Comparison of ENCODE assay signal across 13 cellular contexts in the genomic region with DNA sequence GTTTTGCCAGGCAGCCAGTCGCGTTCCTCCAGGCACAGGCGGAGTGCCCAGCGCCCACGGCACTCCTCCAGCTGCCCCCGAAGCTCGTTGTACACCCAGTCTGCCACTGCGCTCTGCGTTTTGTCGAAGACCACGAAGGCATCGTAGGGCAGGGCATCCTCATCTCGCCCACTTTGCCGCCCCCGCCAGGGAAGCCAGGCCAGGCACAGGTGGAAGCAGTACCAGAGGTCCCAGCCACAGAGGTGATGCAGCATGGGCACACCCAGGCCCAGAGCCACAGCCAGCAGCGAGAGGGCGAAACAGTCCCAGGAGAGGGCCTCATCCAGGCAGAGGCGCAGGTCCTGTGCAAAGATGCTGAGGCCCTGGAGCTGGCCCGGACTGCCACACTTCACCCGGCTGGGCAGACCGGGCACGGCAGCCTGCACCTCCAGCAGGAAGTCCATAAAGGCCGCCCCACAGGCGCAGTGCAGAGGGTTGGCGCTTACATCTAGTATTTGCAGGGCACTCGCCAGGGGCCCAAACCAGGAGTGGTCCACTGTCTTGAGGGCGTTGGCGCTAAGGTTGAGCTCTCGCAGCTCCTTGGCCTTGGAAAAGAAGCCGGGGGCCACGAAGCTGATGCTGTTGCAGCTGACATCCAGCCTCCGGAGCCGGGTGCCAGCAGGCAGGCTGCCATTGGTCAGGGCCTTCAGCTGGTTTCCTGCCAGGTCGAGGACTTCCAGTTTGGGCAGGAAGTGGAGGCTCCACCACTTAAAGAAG. TPM values are rescaled to one million over a fixed set of nuclear protein-coding genes. Genes with fewer than 3 reads are reported as not detected.
DNase-seq lines count a peak whose midpoint lies in the region; ATAC-seq, FAIRE-seq and TF ChIP-seq lines count a peak whose summit lies in the region.
"Had no signal": no experiment of that assay in that cellular context is flagged by ENCODE, and none has a peak within 500 bp of the region (broad histone marks: within the 10 kb centered on the region; RNA-seq: fewer than 3 reads in every experiment).

No MANE protein-coding gene starts in this region.

- peaks cover 0 to 41% (median under 1%) of the 10 kb centered on the region in 11 experiments; a peak in 11 of 22 replicates for H4K20me1 ChIP-seq in BLaER1 treated with 17β-estradiol and CSF1 and Interleukin-3, amounts not matched to agents 10 nM and 100 nM
- H4K20me1 ChIP-seq in HepG2 (ENCODE audit: insufficient read depth, low read length): no peaks in the 10 kb centered on the region

- no peaks in the 10 kb centered on the region for H3K27me3 ChIP-seq in BLaER1 treated with 17β-estradiol and CSF1 and Interleukin-3, amounts not matched to agents 10 nM and 100 nM
- H3K27me3 ChIP-seq in Peyer's patch (no peaks in the 10 kb centered on the region), HepG2 (ENCODE audit: control insufficient read depth in 1 of 2, insufficient read depth in 2 of 2, low read length in 2 of 2) (peaks cover 1 to 12% of the 10 kb centered on the region in 2 experiments; a peak in 4 of 5 replicates)

- DNase-seq in Peyer's patch (peak in 2 of 3 donors; percentile 52 to 64), activated T-helper 1 cell treated with Interleukin-2 at 50 U/mL for 16 hours (ENCODE audit: low read depth) (peak; percentile 60), HepG2 (ENCODE audit: low spot score) (no peak), GM10248 (ENCODE audit: extremely low spot score) (no peak), NCI-H82 treated with DMSO at 0.1 percent for 48 hours (lab: John Stamatoyannopoulos, UW; ENCODE audit: unreplicated experiment) (no peak), medulla oblongata (ENCODE audit: extremely low spot score) (no peak)
- DNase-seq: aorta; MV-4-11; NK-92 treated with Interleukin-12 subunit alpha and Interleukin-12 subunit beta, amount 100 ng/mL, for 24 hours had no signal

- POLR2A ChIA-PET in HepG2 (lab: Yijun Ruan, JAX) (interaction anchor here (1.5 to 2.7 kb wide), 2 partner anchors 16 to 67 kb away, joined by 3 to 12 read pairs; partner anchors contain the start of gene POC1A), GM10248 (lab: Yijun Ruan, JAX) (no interaction called here)

- in situ Hi-C loops in HepG2 (cut with HindIII; ENCODE audit: extremely low pct_ligation_motif_present, low pct_unique_long_range_greater_than_20kb): no loop called here

- H3K9me3 ChIP-seq in BLaER1 treated with 17β-estradiol and CSF1 and Interleukin-3, amounts not matched to agents 10 nM and 100 nM (replicated peaks in 1 of 11): no peaks in the 10 kb centered on the region
- no peaks in the 10 kb centered on the region for H3K9me3 ChIP-seq in Peyer's patch
- H3K9me3 ChIP-seq in HepG2 (ENCODE audit: low read length): no peaks in the 10 kb centered on the region

- ATAC-seq in HepG2 (no peak), HG02678 (IDR thresholded peaks at IDR 0.05; ENCODE audit: unreplicated experiment) (no peak)

- H2AFZ ChIP-seq in HepG2 (ENCODE audit: low read length): no peak overlapping the region

- no TSS peak for BruUV-seq in HepG2 (replicated peaks; lab: Mats Ljungman, UMichigan)

- no peak for TF ChIP-seq RAD21 in HepG2 (CRISPR knock-in tag; IDR thresholded peaks at IDR 0.05)

- H3K36me3 ChIP-seq in BLaER1 treated with 17β-estradiol and CSF1 and Interleukin-3, amounts not matched to agents 10 nM and 100 nM: peaks cover 0 to 25% (median 0%) of the 10 kb centered on the region in 11 experiments; a peak in 6 of 22 replicates
- no peaks in the 10 kb centered on the region for H3K36me3 ChIP-seq in Peyer's patch
- H3K36me3 ChIP-seq in HepG2 (replicated peaks in 1 of 2; ENCODE audit: control insufficient read depth in 1 of 2, insufficient read depth in 2 of 2, low read length in 2 of 2): no peaks in the 10 kb centered on the region

- no peak for FAIRE-seq in HepG2 (lab: Jason Lieb, UNC)
- FAIRE-seq: TTC549 had no signal

- H3K4me3 ChIP-seq in BLaER1 treated with 17β-estradiol and CSF1 and Interleukin-3, amounts not matched to agents 10 nM and 100 nM: no peak overlapping the region
- H3K4me3 ChIP-seq in Peyer's patch: no peak overlapping the region
- H3K4me3 ChIP-seq in HepG2 (replicated peaks in 1 of 3; ENCODE audit: insufficient read depth in 1 of 3, low read depth in 2 of 3, low read length in 3 of 3): no peak overlapping the region

- no peak for TF ChIP-seq POLR2A in Peyer's patch (IDR thresholded peaks at IDR 0.05)
- TF ChIP-seq POLR2A in HepG2 (IDR thresholded peaks at IDR 0.05; ENCODE audit: insufficient read depth in 1 of 2, low read depth in 2 of 2, low read length in 2 of 2): no peak

- TF ChIP-seq EP300 in HepG2 (IDR thresholded peaks at IDR 0.05; ENCODE audit: low read depth in 2 of 2, low read length in 2 of 2) (no peak), HepG2 (CRISPR knock-in tag; IDR thresholded peaks at IDR 0.05; ENCODE audit: borderline replicate concordance) (no peak)

- 89% methylated on average over 8 of the region's 34 CpGs for WGBS in HepG2 (ENCODE audit: low lambda C conversion rate)

- peak overlapping the region in 10 of 11 experiments; percentile 23 to 100 (median 97); a peak in 19 of 22 replicates for H3K4me2 ChIP-seq in BLaER1 treated with 17β-estradiol and CSF1 and Interleukin-3, amounts not matched to agents 10 nM and 100 nM
- no peak overlapping the region for H3K4me2 ChIP-seq in HepG2 (ENCODE audit: low read depth, low read length)

- CTCF ChIA-PET in HepG2 (lab: Yijun Ruan, JAX; ENCODE audit: low intra/inter-chr PET ratio, low total read pairs) (interaction anchor here (2.6 kb wide), 1 partner anchor 118 kb away, joined by 15 read pairs; no protein-coding TSS in a partner anchor), GM10248 (lab: Yijun Ruan, JAX) (interaction anchor here (1.0 to 11.6 kb wide), 28 partner anchors 9 to 248 kb away, joined by 3 to 172 read pairs (median 9); partner anchors contain the start of genes ABHD14B, PPM1M, SEMA3G and TWF2)

- TF ChIP-seq CTCF in Peyer's patch (IDR thresholded peaks at IDR 0.05) (no peak), HepG2 (CRISPR knock-in tag; IDR thresholded peaks at IDR 0.05) (no peak), GM10248 (IDR thresholded peaks at IDR 0.05; ENCODE audit: control extremely low read depth, extremely low read depth, low read depth, missing control alignments) (no peak)

- no peaks in the 10 kb centered on the region for H3K79me2 ChIP-seq in HepG2 (ENCODE audit: insufficient read depth, low read length)

- intact Hi-C loops in HepG2 (cut with micrococcal nuclease; ENCODE audit: unreplicated experiment): loop anchor here (2.0 to 5.0 kb wide), 2 partner anchors 69 to 116 kb away; no protein-coding TSS in a partner anchor

- peaks cover 69 to 98% (median 97%) of the 10 kb centered on the region in 10 experiments for H3K4me1 ChIP-seq in BLaER1 treated with 17β-estradiol and CSF1 and Interleukin-3, amounts not matched to agents 10 nM and 100 nM
- H3K4me1 ChIP-seq in Peyer's patch: peaks cover 7 to 43% (median 38%) of the 10 kb centered on the region in 4 donors
- peaks cover 46% of the 10 kb centered on the region for H3K4me1 ChIP-seq in HepG2 (ENCODE audit: insufficient read depth, low read length)

- H3K9ac ChIP-seq in BLaER1 treated with 17β-estradiol and CSF1 and Interleukin-3, amounts not matched to agents 10 nM and 100 nM: peak overlapping the region in 5 of 11 experiments; percentile 4 to 81 (median 28); a peak in 4 of 22 replicates
- no peak overlapping the region for H3K9ac ChIP-seq in HepG2 (ENCODE audit: insufficient read depth, low read depth, low read length)

- peak overlapping the region in 4 of 11 experiments; percentile 25 to 97 (median 94); a peak in 8 of 22 replicates for H3K27ac ChIP-seq in BLaER1 treated with 17β-estradiol and CSF1 and Interleukin-3, amounts not matched to agents 10 nM and 100 nM
- H3K27ac ChIP-seq in Peyer's patch: peak overlapping the region in 1 of 4 donors; percentile 68
- H3K27ac ChIP-seq in HepG2 (ENCODE audit: extremely low read length, insufficient read depth, low read length): no peak overlapping the region

RNA-seq across cellular contexts. Expression of gene TLR9, which starts 3.7 kb away (rescaled TPM):
- total RNA-seq in Peyer's patch (1 to 10 TPM in 1 of 4 donors, under 1 TPM in 1, not detected in 2; 0.27 to 1.7 TPM), HepG2 (2016; rRNA removed; fragmentation: Illumina TruSeq; extraction: Trizol) (not detected in 2 replicates)
- total RNA-seq in HepG2 (2016; cell fraction: cytosol; rRNA removed; fragmentation: Illumina TruSeq; extraction: Trizol; ENCODE audit: low read depth): not detected in 2 replicates
- total RNA-seq in HepG2 (2016; cell fraction: insoluble cytoplasmic fraction; rRNA removed; fragmentation: Illumina TruSeq; extraction: Trizol): not detected in 2 replicates
- not detected in 2 replicates for total RNA-seq in HepG2 (2016; cell fraction: membrane; rRNA removed; fragmentation: Illumina TruSeq; extraction: Trizol)
- not detected in 2 replicates for total RNA-seq in HepG2 (2016; cell fraction: nucleus; rRNA removed; fragmentation: Illumina TruSeq; extraction: Trizol)
- polyA plus RNA-seq in HepG2 (2011; rRNA removed): 0.08 TPM in 1 of 2 replicates, not detected in the other
- 0.01 TPM in 2 replicates for polyA plus RNA-seq in HepG2 (2011; cell fraction: cytosol; rRNA removed)
- 0.88 and 0.95 TPM in 2 replicates for polyA plus RNA-seq in HepG2 (2011; cell fraction: nucleus; rRNA removed)
- 0.31 TPM in 1 of 2 replicates, not detected in the other for polyA plus RNA-seq in HepG2 (2012)
- polyA plus RNA-seq in HepG2 (2016; cell fraction: cytosol; fragmentation: Illumina TruSeq; extraction: Trizol; ENCODE audit: low read depth): not detected in 2 replicates
- polyA plus RNA-seq in HepG2 (2016; cell fraction: insoluble cytoplasmic fraction; fragmentation: Illumina TruSeq; extraction: Trizol; ENCODE audit: low read depth): not detected in 2 replicates
- not detected in 2 replicates for polyA plus RNA-seq in HepG2 (2016; cell fraction: membrane; fragmentation: Illumina TruSeq; extraction: Trizol; ENCODE audit: low read depth)
- polyA plus RNA-seq in HepG2 (2016; cell fraction: nucleus; fragmentation: Illumina TruSeq; extraction: Trizol; ENCODE audit: insufficient read depth, low read depth): not detected in 2 replicates
- polyA minus RNA-seq in HepG2 (2011; rRNA and poly(A)+ RNA removed; ENCODE audit: low replicate concordance): 0.14 TPM in 1 of 2 replicates, not detected in the other
- not detected in 2 replicates for polyA minus RNA-seq in HepG2 (2011; cell fraction: cytosol; rRNA and poly(A)+ RNA removed)
- polyA minus RNA-seq in HepG2 (2011; cell fraction: nucleus; rRNA and poly(A)+ RNA removed): 0.25 and 0.26 TPM in 2 replicates
- total RNA-seq: skeletal muscle tissue had no signal
- polyA plus RNA-seq: aorta had no signal

RNA-seq across cellular contexts. Expression of gene TWF2, which starts 17.2 kb away (rescaled TPM):
- total RNA-seq in Peyer's patch (10 to 100 TPM; 46.2 to 68.8 (median 59.3) TPM), HepG2 (2016; rRNA removed; fragmentation: Illumina TruSeq; extraction: Trizol) (45.5 and 49.1 TPM in 2 replicates)
- total RNA-seq in HepG2 (2016; cell fraction: cytosol; rRNA removed; fragmentation: Illumina TruSeq; extraction: Trizol; ENCODE audit: low read depth): 9.3 and 10.4 TPM in 2 replicates
- 46.7 and 47.5 TPM in 2 replicates for total RNA-seq in HepG2 (2016; cell fraction: insoluble cytoplasmic fraction; rRNA removed; fragmentation: Illumina TruSeq; extraction: Trizol)
- total RNA-seq in HepG2 (2016; cell fraction: membrane; rRNA removed; fragmentation: Illumina TruSeq; extraction: Trizol): 18.1 and 19.8 TPM in 2 replicates
- 19.0 and 20.5 TPM in 2 replicates for total RNA-seq in HepG2 (2016; cell fraction: nucleus; rRNA removed; fragmentation: Illumina TruSeq; extraction: Trizol)
- polyA plus RNA-seq in HepG2 (2011; rRNA removed): 108 and 123 TPM in 2 replicates
- polyA plus RNA-seq in HepG2 (2011; cell fraction: cytosol; rRNA removed): 139 and 201 TPM in 2 replicates
- polyA plus RNA-seq in HepG2 (2011; cell fraction: nucleus; rRNA removed): 105 and 112 TPM in 2 replicates
- 63.2 and 85.2 TPM in 2 replicates for polyA plus RNA-seq in HepG2 (2012)
- 10.6 and 11.3 TPM in 2 replicates for polyA plus RNA-seq in HepG2 (2016; cell fraction: cytosol; fragmentation: Illumina TruSeq; extraction: Trizol; ENCODE audit: low read depth)
- 55.3 and 58.3 TPM in 2 replicates for polyA plus RNA-seq in HepG2 (2016; cell fraction: insoluble cytoplasmic fraction; fragmentation: Illumina TruSeq; extraction: Trizol; ENCODE audit: low read depth)
- polyA plus RNA-seq in HepG2 (2016; cell fraction: membrane; fragmentation: Illumina TruSeq; extraction: Trizol; ENCODE audit: low read depth): 16.1 and 16.9 TPM in 2 replicates
- 37.2 and 39.4 TPM in 2 replicates for polyA plus RNA-seq in HepG2 (2016; cell fraction: nucleus; fragmentation: Illumina TruSeq; extraction: Trizol; ENCODE audit: insufficient read depth, low read depth)
- 46.6 and 135 TPM in 2 replicates for polyA minus RNA-seq in HepG2 (2011; rRNA and poly(A)+ RNA removed; ENCODE audit: low replicate concordance)
- 84.6 and 87.5 TPM in 2 replicates for polyA minus RNA-seq in HepG2 (2011; cell fraction: cytosol; rRNA and poly(A)+ RNA removed)
- polyA minus RNA-seq in HepG2 (2011; cell fraction: nucleus; rRNA and poly(A)+ RNA removed): 18.5 and 25.0 TPM in 2 replicates

RNA-seq across cellular contexts. Expression of gene ALAS1, which starts 23.8 kb away (rescaled TPM):
- total RNA-seq in Peyer's patch (10 to 100 TPM; 73.3 to 92.8 (median 89.8) TPM), HepG2 (2016; rRNA removed; fragmentation: Illumina TruSeq; extraction: Trizol) (36.0 and 40.2 TPM in 2 replicates)
- total RNA-seq in HepG2 (2016; cell fraction: cytosol; rRNA removed; fragmentation: Illumina TruSeq; extraction: Trizol; ENCODE audit: low read depth): 9.6 and 11.6 TPM in 2 replicates
- 33.6 and 35.3 TPM in 2 replicates for total RNA-seq in HepG2 (2016; cell fraction: insoluble cytoplasmic fraction; rRNA removed; fragmentation: Illumina TruSeq; extraction: Trizol)
- total RNA-seq in HepG2 (2016; cell fraction: membrane; rRNA removed; fragmentation: Illumina TruSeq; extraction: Trizol): 14.0 and 14.5 TPM in 2 replicates
- 16.9 and 18.1 TPM in 2 replicates for total RNA-seq in HepG2 (2016; cell fraction: nucleus; rRNA removed; fragmentation: Illumina TruSeq; extraction: Trizol)
- 39.0 and 43.2 TPM in 2 replicates for polyA plus RNA-seq in HepG2 (2011; rRNA removed)
- 41.2 and 50.6 TPM in 2 replicates for polyA plus RNA-seq in HepG2 (2011; cell fraction: cytosol; rRNA removed)
- polyA plus RNA-seq in HepG2 (2011; cell fraction: nucleus; rRNA removed): 30.0 and 30.9 TPM in 2 replicates
- 19.8 and 27.7 TPM in 2 replicates for polyA plus RNA-seq in HepG2 (2012)
- polyA plus RNA-seq in HepG2 (2016; cell fraction: cytosol; fragmentation: Illumina TruSeq; extraction: Trizol; ENCODE audit: low read depth): 3.9 and 4.3 TPM in 2 replicates
- polyA plus RNA-seq in HepG2 (2016; cell fraction: insoluble cytoplasmic fraction; fragmentation: Illumina TruSeq; extraction: Trizol; ENCODE audit: low read depth): 27.6 and 42.4 TPM in 2 replicates
- polyA plus RNA-seq in HepG2 (2016; cell fraction: membrane; fragmentation: Illumina TruSeq; extraction: Trizol; ENCODE audit: low read depth): 6.8 and 7.1 TPM in 2 replicates
- 26.7 and 30.3 TPM in 2 replicates for polyA plus RNA-seq in HepG2 (2016; cell fraction: nucleus; fragmentation: Illumina TruSeq; extraction: Trizol; ENCODE audit: insufficient read depth, low read depth)
- 49.6 and 54.7 TPM in 2 replicates for polyA minus RNA-seq in HepG2 (2011; rRNA and poly(A)+ RNA removed; ENCODE audit: low replicate concordance)
- polyA minus RNA-seq in HepG2 (2011; cell fraction: cytosol; rRNA and poly(A)+ RNA removed): 23.9 and 26.4 TPM in 2 replicates
- polyA minus RNA-seq in HepG2 (2011; cell fraction: nucleus; rRNA and poly(A)+ RNA removed): 17.3 and 19.0 TPM in 2 replicates

RNA-seq across cellular contexts. Expression of gene PPM1M, which starts 23.8 kb away (rescaled TPM):
- total RNA-seq in Peyer's patch (10 to 100 TPM in 1 of 4 donors, 1 to 10 TPM in 3; 4.0 to 32.2 (median 6.7) TPM), HepG2 (2016; rRNA removed; fragmentation: Illumina TruSeq; extraction: Trizol) (1.5 and 2.5 TPM in 2 replicates)
- total RNA-seq in HepG2 (2016; cell fraction: cytosol; rRNA removed; fragmentation: Illumina TruSeq; extraction: Trizol; ENCODE audit: low read depth): 0.91 and 1.1 TPM in 2 replicates
- 2.2 and 2.4 TPM in 2 replicates for total RNA-seq in HepG2 (2016; cell fraction: insoluble cytoplasmic fraction; rRNA removed; fragmentation: Illumina TruSeq; extraction: Trizol)
- total RNA-seq in HepG2 (2016; cell fraction: membrane; rRNA removed; fragmentation: Illumina TruSeq; extraction: Trizol): 2.7 and 3.5 TPM in 2 replicates
- total RNA-seq in HepG2 (2016; cell fraction: nucleus; rRNA removed; fragmentation: Illumina TruSeq; extraction: Trizol): 2.0 and 2.1 TPM in 2 replicates
- polyA plus RNA-seq in HepG2 (2011; rRNA removed): 5.9 and 6.9 TPM in 2 replicates
- 4.4 and 5.2 TPM in 2 replicates for polyA plus RNA-seq in HepG2 (2011; cell fraction: cytosol; rRNA removed)
- 20.6 and 21.3 TPM in 2 replicates for polyA plus RNA-seq in HepG2 (2011; cell fraction: nucleus; rRNA removed)
- 4.0 and 4.5 TPM in 2 replicates for polyA plus RNA-seq in HepG2 (2012)
- 0.99 and 1.1 TPM in 2 replicates for polyA plus RNA-seq in HepG2 (2016; cell fraction: cytosol; fragmentation: Illumina TruSeq; extraction: Trizol; ENCODE audit: low read depth)
- 2.0 and 2.3 TPM in 2 replicates for polyA plus RNA-seq in HepG2 (2016; cell fraction: insoluble cytoplasmic fraction; fragmentation: Illumina TruSeq; extraction: Trizol; ENCODE audit: low read depth)
- polyA plus RNA-seq in HepG2 (2016; cell fraction: membrane; fragmentation: Illumina TruSeq; extraction: Trizol; ENCODE audit: low read depth): 2.3 and 2.5 TPM in 2 replicates
- 3.6 and 4.3 TPM in 2 replicates for polyA plus RNA-seq in HepG2 (2016; cell fraction: nucleus; fragmentation: Illumina TruSeq; extraction: Trizol; ENCODE audit: insufficient read depth, low read depth)
- polyA minus RNA-seq in HepG2 (2011; rRNA and poly(A)+ RNA removed; ENCODE audit: low replicate concordance): 8.9 and 14.9 TPM in 2 replicates
- 1.5 and 1.9 TPM in 2 replicates for polyA minus RNA-seq in HepG2 (2011; cell fraction: cytosol; rRNA and poly(A)+ RNA removed)
- polyA minus RNA-seq in HepG2 (2011; cell fraction: nucleus; rRNA and poly(A)+ RNA removed): 2.7 and 3.7 TPM in 2 replicates

RNA-seq across cellular contexts. Expression of gene WDR82, which starts 56.7 kb away (rescaled TPM):
- total RNA-seq in Peyer's patch (10 to 100 TPM; 29.7 to 44.0 (median 38.3) TPM), HepG2 (2016; rRNA removed; fragmentation: Illumina TruSeq; extraction: Trizol) (59.5 and 62.0 TPM in 2 replicates)
- 6.3 and 6.7 TPM in 2 replicates for total RNA-seq in HepG2 (2016; cell fraction: cytosol; rRNA removed; fragmentation: Illumina TruSeq; extraction: Trizol; ENCODE audit: low read depth)
- 58.9 and 60.5 TPM in 2 replicates for total RNA-seq in HepG2 (2016; cell fraction: insoluble cytoplasmic fraction; rRNA removed; fragmentation: Illumina TruSeq; extraction: Trizol)
- total RNA-seq in HepG2 (2016; cell fraction: membrane; rRNA removed; fragmentation: Illumina TruSeq; extraction: Trizol): 27.7 and 28.8 TPM in 2 replicates
- 32.4 and 32.6 TPM in 2 replicates for total RNA-seq in HepG2 (2016; cell fraction: nucleus; rRNA removed; fragmentation: Illumina TruSeq; extraction: Trizol)
- 39.1 and 41.9 TPM in 2 replicates for polyA plus RNA-seq in HepG2 (2011; rRNA removed)
- polyA plus RNA-seq in HepG2 (2011; cell fraction: cytosol; rRNA removed): 23.5 and 37.7 TPM in 2 replicates
- 10.7 and 14.5 TPM in 2 replicates for polyA plus RNA-seq in HepG2 (2011; cell fraction: nucleus; rRNA removed)
- 48.3 and 52.2 TPM in 2 replicates for polyA plus RNA-seq in HepG2 (2012)
- 3.6 and 4.2 TPM in 2 replicates for polyA plus RNA-seq in HepG2 (2016; cell fraction: cytosol; fragmentation: Illumina TruSeq; extraction: Trizol; ENCODE audit: low read depth)
- 60.6 and 66.1 TPM in 2 replicates for polyA plus RNA-seq in HepG2 (2016; cell fraction: insoluble cytoplasmic fraction; fragmentation: Illumina TruSeq; extraction: Trizol; ENCODE audit: low read depth)
- 13.9 and 15.0 TPM in 2 replicates for polyA plus RNA-seq in HepG2 (2016; cell fraction: membrane; fragmentation: Illumina TruSeq; extraction: Trizol; ENCODE audit: low read depth)
- polyA plus RNA-seq in HepG2 (2016; cell fraction: nucleus; fragmentation: Illumina TruSeq; extraction: Trizol; ENCODE audit: insufficient read depth, low read depth): 38.8 and 40.8 TPM in 2 replicates
- 52.7 and 77.7 TPM in 2 replicates for polyA minus RNA-seq in HepG2 (2011; rRNA and poly(A)+ RNA removed; ENCODE audit: low replicate concordance)
- polyA minus RNA-seq in HepG2 (2011; cell fraction: cytosol; rRNA and poly(A)+ RNA removed): 29.3 and 33.9 TPM in 2 replicates
- polyA minus RNA-seq in HepG2 (2011; cell fraction: nucleus; rRNA and poly(A)+ RNA removed): 28.7 and 33.2 TPM in 2 replicates

Comparison
In these comparisons a context has a peak if more than half of its experiments do, and no peak if none do; other contexts are left out.
1. DNase-seq: peak in Peyer's patch (2 of 3) and activated T-helper 1 cell treated with Interleukin-2 at 50 U/mL for 16 hours (single experiment); none in HepG2 (single experiment), GM10248 (single experiment), NCI-H82 treated with DMSO at 0.1 percent for 48 hours (single experiment) and medulla oblongata (single experiment).